In the genomic region with DNA sequence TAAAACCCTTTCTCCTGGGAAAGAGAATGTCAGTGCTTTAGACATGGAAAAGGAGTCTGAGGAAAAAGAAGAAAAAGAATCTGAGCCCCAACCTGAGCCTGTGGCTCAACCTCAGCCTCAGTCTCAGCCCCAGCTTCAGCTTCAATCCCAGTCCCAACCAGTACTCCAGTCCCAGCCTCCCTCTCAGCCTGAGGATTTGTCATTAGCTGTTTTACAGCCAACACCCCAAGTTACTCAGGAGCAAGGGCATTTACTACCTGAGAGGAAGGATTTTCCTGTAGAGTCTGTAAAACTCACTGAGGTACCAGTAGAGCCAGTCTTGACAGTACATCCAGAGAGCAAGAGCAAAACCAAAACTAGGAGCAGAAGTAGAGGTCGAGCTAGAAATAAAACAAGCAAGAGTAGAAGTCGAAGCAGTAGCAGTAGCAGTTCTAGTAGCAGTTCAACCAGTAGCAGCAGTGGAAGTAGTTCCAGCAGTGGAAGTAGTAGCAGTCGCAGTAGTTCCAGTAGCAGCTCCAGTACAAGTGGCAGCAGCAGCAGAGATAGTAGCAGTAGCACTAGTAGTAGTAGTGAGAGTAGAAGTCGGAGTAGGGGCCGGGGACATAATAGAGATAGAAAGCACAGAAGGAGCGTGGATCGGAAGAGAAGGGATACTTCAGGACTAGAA, we compare ENCODE assay signal across 1 cellular context.
TF ChIP-seq lines count a peak whose summit lies in the region.

No MANE protein-coding gene starts in this region.

TF ChIP-seq in HepG2, 621 proteins besides CTCF, POLR2A, EP300 and RAD21 (continued from another document):
- TF ChIP-seq RBM22 (optimal IDR thresholded peaks at IDR 0.05; ENCODE audit: low read length) = peak; percentile 98
- 0 out of 2 replicates have a peak, but pooled peaks have one; percentile 34 for TF ChIP-seq ZNF354B (CRISPR knock-in tag; IDR thresholded peaks at IDR 0.05)
- TF ChIP-seq RARA (CRISPR knock-in tag; IDR thresholded peaks at IDR 0.05) = no peak
- no peak for TF ChIP-seq IRF9 (CRISPR knock-in tag; IDR thresholded peaks at IDR 0.05; ENCODE audit: borderline replicate concordance)
- TF ChIP-seq ZNF292 (CRISPR knock-in tag; IDR thresholded peaks at IDR 0.05; ENCODE audit: borderline replicate concordance, low read depth) = no peak
- peak; percentile 65 for TF ChIP-seq POLR2G (IDR thresholded peaks at IDR 0.05; ENCODE audit: low read depth, low read length)
- peak in 1 of 2 experiments; percentile 61; a peak in 1 of 4 replicates for TF ChIP-seq ATF4 (CRISPR knock-in tag; IDR thresholded peaks at IDR 0.05)
- TF ChIP-seq, protein P1, sequence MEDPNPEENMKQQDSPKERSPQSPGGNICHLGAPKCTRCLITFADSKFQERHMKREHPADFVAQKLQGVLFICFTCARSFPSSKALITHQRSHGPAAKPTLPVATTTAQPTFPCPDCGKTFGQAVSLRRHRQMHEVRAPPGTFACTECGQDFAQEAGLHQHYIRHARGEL (CRISPR knock-in tag; IDR thresholded peaks at IDR 0.05) = 0 out of 2 replicates have a peak, but pooled peaks have one; percentile 41
